Comparison of ENCODE assay signal across 21 cellular contexts in the genomic region with DNA sequence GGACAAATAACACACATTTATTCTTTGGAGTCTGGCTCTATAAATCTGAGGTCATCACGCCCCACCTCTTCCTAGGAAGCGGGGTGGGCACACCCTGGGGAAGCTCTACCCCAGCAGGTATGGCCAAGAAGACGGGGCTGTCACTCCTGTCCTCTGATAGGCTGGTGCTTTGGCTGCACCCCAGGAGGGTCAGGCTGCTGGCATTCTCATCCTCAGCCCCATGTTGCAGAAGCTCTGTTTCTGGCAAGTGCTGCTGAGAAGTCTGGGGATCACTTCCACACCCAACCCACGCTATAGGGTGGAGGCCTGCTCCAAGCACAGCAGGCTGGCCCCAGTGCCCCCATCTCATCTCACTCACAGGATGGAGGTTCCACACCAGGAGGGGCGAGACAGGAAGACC.
"Had no signal": no experiment of that assay in that cellular context is flagged by ENCODE, and none has a peak within 500 bp of the region (broad histone marks: within the 10 kb centered on the region; RNA-seq: fewer than 3 reads in every experiment).

No MANE protein-coding gene starts in this region.

- ATAC-seq: esophagus mucosa; gastrocnemius medialis; left lobe of liver; naive thymus-derived CD8-positive, alpha-beta T cell; pancreas; right lobe of liver; stimulated activated effector memory CD8-positive, alpha-beta T cell treated with anti-CD3 and anti-CD28 coated beads, Interleukin-12 subunit alpha, Interleukin-12 subunit beta, amount 100 ng/mL, for 72 hours had no signal

- H3K27me3 ChIP-seq: dorsolateral prefrontal cortex, gastrocnemius medialis, pancreas, right lobe of liver, stomach, thyroid gland had no signal

- H3K36me3 ChIP-seq: gastrocnemius medialis, pancreas, right lobe of liver, stomach, thyroid gland had no signal

- H3K27ac ChIP-seq: dorsolateral prefrontal cortex, gastrocnemius medialis, pancreas, right lobe of liver, stomach, thyroid gland had no signal

- H3K4me1 ChIP-seq: pancreas, right lobe of liver, stomach had no signal

- H3K4me2 ChIP-seq: smooth muscle cell had no signal

- H3K9me3 ChIP-seq: gastrocnemius medialis, pancreas, right lobe of liver, stomach, thyroid gland had no signal

- DNase-seq: dorsolateral prefrontal cortex; effector CD4-positive, alpha-beta T cell; foreskin fibroblast; gastrocnemius medialis; mesendoderm; midbrain; nephron progenitor cell; occipital lobe; stimulated activated CD4-positive, alpha-beta T cell treated with anti-CD3 and anti-CD28 coated beads, Interleukin-2, amount 100 ng/mL, for 24 hours; stimulated activated CD4-positive, alpha-beta T cell treated with anti-CD3 and anti-CD28 coated beads, Interleukin-4, amount 100 ng/mL, for 24 hours; stimulated activated naive CD4-positive, alpha-beta T cell treated with Interleukin-2 at 50 U/mL for 16 hours; stomach; thyroid gland; trophoblast cell had no signal

- H3K4me3 ChIP-seq: dorsolateral prefrontal cortex, gastrocnemius medialis, pancreas, right lobe of liver, smooth muscle cell, stomach, thyroid gland had no signal
